27 cellular contexts compared by ENCODE assay signal in genomic region chr11:124041254-124041653, GRCh38. TPM values are rescaled to one million over a fixed set of nuclear protein-coding genes. Genes with fewer than 3 reads are reported as not detected.
"Had no signal": no experiment of that assay in that cellular context is flagged by ENCODE, and none has a peak within 500 bp of the region (broad histone marks: within the 10 kb centered on the region; RNA-seq: fewer than 3 reads in every experiment).

TSS of gene OR10G7 (minus strand) at chr11:124041325. CDS start at chr11:124039001, 2,324 bp downstream.

- H3K4me1 Mint-ChIP-seq: activated B cell treated with CpG ODN at 0.5 μM for 24 hours; activated CD4-positive, alpha-beta T cell treated with anti-CD3 and anti-CD28 coated beads for 36 hours; activated naive CD8-positive, alpha-beta T cell treated with anti-CD3 and anti-CD28 coated beads for 36 hours; naive thymus-derived CD4-positive, alpha-beta T cell; neural crest cell had no signal

- H3K27ac Mint-ChIP-seq: activated B cell treated with CpG ODN at 0.5 μM for 24 hours; activated CD4-positive, alpha-beta T cell treated with anti-CD3 and anti-CD28 coated beads for 36 hours; activated naive CD8-positive, alpha-beta T cell treated with anti-CD3 and anti-CD28 coated beads for 36 hours; activated T-cell treated with anti-CD3 and anti-CD28 coated beads, Interleukin-2, amount 50 U/mL, for 24 hours; endodermal cell; naive thymus-derived CD4-positive, alpha-beta T cell; progenitor cell of endocrine pancreas had no signal

- H3K9me3 Mint-ChIP-seq: activated B cell treated with CpG ODN at 0.5 μM for 24 hours; activated naive CD8-positive, alpha-beta T cell treated with anti-CD3 and anti-CD28 coated beads for 36 hours; activated T-cell treated with anti-CD3 and anti-CD28 coated beads, Interleukin-2, amount 50 U/mL, for 24 hours; endodermal cell; neural crest cell had no signal

- H3K4me3 Mint-ChIP-seq: activated B cell treated with CpG ODN at 0.5 μM for 24 hours; activated CD4-positive, alpha-beta T cell treated with anti-CD3 and anti-CD28 coated beads for 36 hours; activated naive CD8-positive, alpha-beta T cell treated with anti-CD3 and anti-CD28 coated beads for 36 hours; activated T-cell treated with anti-CD3 and anti-CD28 coated beads, Interleukin-2, amount 50 U/mL, for 24 hours; endodermal cell; naive thymus-derived CD4-positive, alpha-beta T cell; neural crest cell had no signal

- H3K36me3 Mint-ChIP-seq: activated naive CD8-positive, alpha-beta T cell treated with anti-CD3 and anti-CD28 coated beads for 36 hours; naive thymus-derived CD4-positive, alpha-beta T cell had no signal

- H3K27me3 ChIP-seq: breast epithelium, colonic mucosa, esophagus squamous epithelium, gastrocnemius medialis, upper lobe of left lung had no signal

- H3K27ac ChIP-seq: breast epithelium, colonic mucosa, esophagus squamous epithelium, gastrocnemius medialis, lower lobe of right lung, thoracic aorta, upper lobe of left lung had no signal

- H3K9me3 ChIP-seq: breast epithelium, colonic mucosa, esophagus squamous epithelium, gastrocnemius medialis, lower lobe of right lung, thoracic aorta, upper lobe of left lung had no signal

- H3K36me3 ChIP-seq: breast epithelium, colonic mucosa, esophagus squamous epithelium, gastrocnemius medialis, lower lobe of right lung, thoracic aorta, upper lobe of left lung had no signal

- H3K4me1 ChIP-seq: breast epithelium, colonic mucosa, esophagus squamous epithelium, gastrocnemius medialis, lower lobe of right lung, upper lobe of left lung had no signal

- H3K4me3 ChIP-seq: breast epithelium, colonic mucosa, esophagus squamous epithelium, gastrocnemius medialis, lower lobe of right lung, thoracic aorta, upper lobe of left lung had no signal

- DNase-seq: activated B cell treated with CpG ODN at 0.5 μM for 24 hours; activated CD4-positive, alpha-beta T cell treated with anti-CD3 and anti-CD28 coated beads for 36 hours; activated CD4-positive, alpha-beta T cell treated with anti-CD3 and anti-CD28 coated beads, Interleukin-2, amount 50 U/mL, for 4 hours; activated CD8-positive, alpha-beta memory T cell treated with anti-CD3 and anti-CD28 coated beads for 24 hours; activated CD8-positive, alpha-beta memory T cell treated with anti-CD3 and anti-CD28 coated beads, Interleukin-2, amount 50 U/mL, for 4 hours; activated naive CD4-positive, alpha-beta T cell treated with Interleukin-2 at 50 U/mL for 16 hours; activated naive CD8-positive, alpha-beta T cell treated with anti-CD3 and anti-CD28 coated beads for 36 hours; activated T-cell treated with anti-CD3 and anti-CD28 coated beads, Interleukin-2, amount 50 U/mL, for 24 hours; colonic mucosa; endodermal cell; esophagus squamous epithelium; gastrocnemius medialis; head of caudate nucleus; islet precursor cell; lower lobe of right lung; naive thymus-derived CD4-positive, alpha-beta T cell; stimulated activated CD4-positive, alpha-beta T cell treated with anti-CD3 and anti-CD28 coated beads, Interleukin-4, amount 100 ng/mL, for 24 hours; stimulated activated naive CD4-positive, alpha-beta T cell treated with Interleukin-2 at 50 U/mL for 16 hours; T-helper 1 cell; T-helper 9 cell; upper lobe of left lung had no signal

- H3K27me3 Mint-ChIP-seq: progenitor cell of endocrine pancreas had no signal

RNA-seq across cellular contexts. Expression of gene OR10G7, which starts in this region (rescaled TPM):
- total RNA-seq: activated B cell treated with CpG ODN at 0.5 μM for 24 hours; activated CD4-positive, alpha-beta T cell treated with anti-CD3 and anti-CD28 coated beads for 36 hours; activated naive CD8-positive, alpha-beta T cell treated with anti-CD3 and anti-CD28 coated beads for 36 hours; breast epithelium; colonic mucosa; endodermal cell; esophagus squamous epithelium; gastrocnemius medialis; left lobe of liver; lower lobe of right lung; naive thymus-derived CD4-positive, alpha-beta T cell; neural crest cell; omental fat pad; progenitor cell of endocrine pancreas; thoracic aorta; upper lobe of left lung had no signal
